Comparison of ENCODE assay signal across 30 cellular contexts in genomic region chr12:46808955-46809697, GRCh38. TPM values are rescaled to one million over a fixed set of nuclear protein-coding genes. Genes with fewer than 3 reads are reported as not detected.
"Had no signal": no experiment of that assay in that cellular context is flagged by ENCODE, and none has a peak within 500 bp of the region (broad histone marks: within the 10 kb centered on the region; RNA-seq: fewer than 3 reads in every experiment).

No MANE protein-coding gene starts in this region.

- H3K4me3 ChIP-seq: ascending aorta, body of pancreas, K562, SK-N-MC had no signal

- H3K27me3 ChIP-seq: ascending aorta, body of pancreas had no signal

- H3K27ac ChIP-seq: ascending aorta, body of pancreas, SK-N-MC had no signal

- DNase-seq: activated B cell treated with CpG ODN at 0.5 μM for 24 hours; activated CD4-positive, alpha-beta T cell treated with anti-CD3 and anti-CD28 coated beads for 1 hour; activated CD4-positive, alpha-beta T cell treated with anti-CD3 and anti-CD28 coated beads, Interleukin-2, amount 10 ng/mL, durations not matched to agents 24 days and 14 days; activated CD4-positive, alpha-beta T cell treated with anti-CD3 and anti-CD28 coated beads, Interleukin-2, amount 50 U/mL, for 48 hours; activated effector memory CD4-positive, alpha-beta T cell treated with anti-CD3 and anti-CD28 coated beads, Interleukin-2, amount 50 U/mL, for 16 hours; activated naive CD4-positive, alpha-beta T cell treated with Interleukin-2 at 50 U/mL for 16 hours; activated naive CD8-positive, alpha-beta T cell treated with anti-CD3 and anti-CD28 coated beads, Interleukin-2, amount 50 U/mL, for 24 hours; activated T-cell treated with anti-CD3 and anti-CD28 coated beads, Interleukin-2, amount 50 U/mL, for 4 hours; amniotic stem cell; body of pancreas; Karpas-422; MM.1S; NCI-H1105 treated with DMSO at 0.1 percent for 48 hours; NCI-H1436 treated with DMSO at 0.1 percent for 48 hours; NCI-H187 treated with DMSO at 0.1 percent for 48 hours; NCI-H2107; NCI-H2171 treated with DMSO at 0.1 percent for 48 hours; NCI-H226; NCI-H526; NCI-H82; SIG-M5; SW 1271; T-helper 9 cell had no signal

- H3K9me3 ChIP-seq: ascending aorta, body of pancreas had no signal

- H3K4me3 Mint-ChIP-seq: activated B cell treated with CpG ODN at 0.5 μM for 24 hours; activated CD4-positive, alpha-beta T cell treated with anti-CD3 and anti-CD28 coated beads, Interleukin-2, amount 10 ng/mL, durations not matched to agents 24 days and 14 days; activated naive CD8-positive, alpha-beta T cell treated with anti-CD3 and anti-CD28 coated beads, Interleukin-2, amount 50 U/mL, for 24 hours; activated T-cell treated with anti-CD3 and anti-CD28 coated beads, Interleukin-2, amount 50 U/mL, for 4 hours; central memory CD8-positive, alpha-beta T cell; T-helper 1 cell treated with Interleukin-12 subunit alpha and Interleukin-12 subunit beta and Interleukin-4 antibody, amounts not matched to agents 30 μg/mL and 1 μg/mL, for 36 hours had no signal

- H3K4me1 Mint-ChIP-seq: activated B cell treated with CpG ODN at 0.5 μM for 24 hours; activated CD4-positive, alpha-beta T cell treated with anti-CD3 and anti-CD28 coated beads, Interleukin-2, amount 10 ng/mL, durations not matched to agents 24 days and 14 days; central memory CD8-positive, alpha-beta T cell had no signal

- H3K9me3 Mint-ChIP-seq: activated B cell treated with CpG ODN at 0.5 μM for 24 hours; activated CD4-positive, alpha-beta T cell treated with anti-CD3 and anti-CD28 coated beads, Interleukin-2, amount 10 ng/mL, durations not matched to agents 24 days and 14 days; activated naive CD4-positive, alpha-beta T cell treated with anti-CD3 and anti-CD28 coated beads, Interleukin-2, amount 50 U/mL, for 72 hours; activated naive CD8-positive, alpha-beta T cell treated with anti-CD3 and anti-CD28 coated beads, Interleukin-2, amount 50 U/mL, for 24 hours; activated T-cell treated with anti-CD3 and anti-CD28 coated beads, Interleukin-2, amount 50 U/mL, for 4 hours; central memory CD8-positive, alpha-beta T cell; T-helper 1 cell treated with Interleukin-12 subunit alpha and Interleukin-12 subunit beta and Interleukin-4 antibody, amounts not matched to agents 30 μg/mL and 1 μg/mL, for 36 hours had no signal

- H3K36me3 ChIP-seq: ascending aorta had no signal

- ATAC-seq: activated naive CD4-positive, alpha-beta T cell treated with anti-CD3 and anti-CD28 coated beads, Interleukin-2, amount 50 U/mL, for 72 hours; activated naive CD8-positive, alpha-beta T cell treated with anti-CD3 and anti-CD28 coated beads, Interleukin-2, amount 50 U/mL, for 24 hours; activated T-cell treated with anti-CD3 and anti-CD28 coated beads, Interleukin-2, amount 50 U/mL, for 4 hours; body of pancreas; K562 had no signal

- H3K27ac Mint-ChIP-seq: activated B cell treated with CpG ODN at 0.5 μM for 24 hours; activated CD4-positive, alpha-beta T cell treated with anti-CD3 and anti-CD28 coated beads, Interleukin-2, amount 10 ng/mL, durations not matched to agents 24 days and 14 days; activated naive CD4-positive, alpha-beta T cell treated with anti-CD3 and anti-CD28 coated beads, Interleukin-2, amount 50 U/mL, for 72 hours; activated naive CD8-positive, alpha-beta T cell treated with anti-CD3 and anti-CD28 coated beads, Interleukin-2, amount 50 U/mL, for 24 hours; T-helper 1 cell treated with Interleukin-12 subunit alpha and Interleukin-12 subunit beta and Interleukin-4 antibody, amounts not matched to agents 30 μg/mL and 1 μg/mL, for 36 hours had no signal

- H3K27me3 Mint-ChIP-seq: activated naive CD8-positive, alpha-beta T cell treated with anti-CD3 and anti-CD28 coated beads, Interleukin-2, amount 50 U/mL, for 24 hours had no signal

- H3K36me3 Mint-ChIP-seq: activated naive CD4-positive, alpha-beta T cell treated with anti-CD3 and anti-CD28 coated beads, Interleukin-2, amount 50 U/mL, for 72 hours had no signal

- H3K4me1 ChIP-seq: ascending aorta had no signal

- FAIRE-seq: K562 had no signal

RNA-seq across cellular contexts. Expression of gene SLC38A4, which starts 16.7 kb away (rescaled TPM):
- total RNA-seq: activated B cell treated with CpG ODN at 0.5 μM for 24 hours; activated CD4-positive, alpha-beta T cell treated with anti-CD3 and anti-CD28 coated beads, Interleukin-2, amount 10 ng/mL, durations not matched to agents 24 days and 14 days; activated naive CD4-positive, alpha-beta T cell treated with anti-CD3 and anti-CD28 coated beads, Interleukin-2, amount 50 U/mL, for 72 hours; ascending aorta; OCI-LY7 had no signal
- polyA plus RNA-seq: K562 had no signal
